12 cellular contexts compared by ENCODE assay signal in the genomic region with DNA sequence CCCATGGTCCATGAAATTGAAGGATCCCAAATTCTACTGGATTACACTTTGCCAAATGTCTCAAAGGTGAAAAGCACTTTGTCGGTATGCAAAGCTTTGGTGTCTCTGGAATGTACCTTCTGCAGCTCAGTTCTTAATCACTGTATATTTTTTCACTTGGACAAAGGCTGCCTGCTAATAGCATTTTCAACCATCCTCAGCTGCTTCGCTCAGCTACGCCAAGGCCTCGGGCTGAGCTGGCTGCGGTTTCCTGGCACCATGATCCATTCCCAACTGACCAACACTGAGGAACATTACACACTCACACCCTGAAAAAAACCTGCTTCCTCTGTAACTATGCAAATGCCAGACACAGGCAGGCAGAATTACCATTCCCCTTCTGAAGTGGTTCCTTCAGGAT.
DNase-seq lines count a peak whose midpoint lies in the region; ATAC-seq and TF ChIP-seq lines count a peak whose summit lies in the region.
"Had no signal": no experiment of that assay in that cellular context is flagged by ENCODE, and none has a peak within 500 bp of the region (broad histone marks: within the 10 kb centered on the region; RNA-seq: fewer than 3 reads in every experiment).

No MANE protein-coding gene starts in this region.

- peak; percentile 47 for ATAC-seq in Right ventricle myocardium superior (ENCODE audit: poor library complexity)
- no peak for ATAC-seq in GM21619 (IDR thresholded peaks at IDR 0.05; ENCODE audit: unreplicated experiment)
- ATAC-seq in HG03159 (IDR thresholded peaks at IDR 0.05; ENCODE audit: unreplicated experiment): no peak
- ATAC-seq in GM18520 (IDR thresholded peaks at IDR 0.05; ENCODE audit: unreplicated experiment): no peak

- in situ Hi-C loops in mammary epithelial cell (cut with MboI; ENCODE audit: low sequenced_read_pairs in 2 of 2): no loop called here

- no peaks in the 10 kb centered on the region for H4K20me1 ChIP-seq in mammary epithelial cell (ENCODE audit: insufficient read depth, low read length)

- H3K4me1 ChIP-seq in mammary epithelial cell (ENCODE audit: insufficient read depth, low read length) (peaks cover 36% of the 10 kb centered on the region), tibial artery (peaks cover 0 to 40% (median 34%) of the 10 kb centered on the region in 4 donors)

- H3K79me2 ChIP-seq in mammary epithelial cell (ENCODE audit: insufficient read depth, low read length): no peaks in the 10 kb centered on the region

- 0% methylated on average over 5 of the region's 5 CpGs for WGBS in mammary epithelial cell (ENCODE audit: low coverage, missing lambda C conversion rate)

- no peak overlapping the region for H3K4me3 ChIP-seq in mammary epithelial cell (replicated peaks in 1 of 3; ENCODE audit: insufficient read depth in 1 of 3, low read depth in 2 of 3, low read length in 3 of 3)
- H3K4me3 ChIP-seq in tibial artery: no peak overlapping the region

- intact Hi-C loops in Right ventricle myocardium superior (cut with DNase I) (no loop called here), cardiac septum (cut with DNase I) (no loop called here), mammary epithelial cell (cut with micrococcal nuclease) (loop anchor here (2.0 kb wide), 2 partner anchors 50 to 106 kb away; no protein-coding TSS in a partner anchor), tibial artery (cut with DNase I; ENCODE audit: low total_unique reads) (no loop called here)

- H2AFZ ChIP-seq in mammary epithelial cell (ENCODE audit: low read depth, low read length): peak overlapping the region; percentile 56

- H3K27me3 ChIP-seq in mammary epithelial cell (ENCODE audit: insufficient read depth, low read length) (no peaks in the 10 kb centered on the region), tibial artery (no peaks in the 10 kb centered on the region)

- BruUV-seq in mammary epithelial cell (replicated peaks; lab: Mats Ljungman, UMichigan): TSS peak; percentile 33

- H3K36me3 ChIP-seq in mammary epithelial cell (ENCODE audit: insufficient read depth, low read length) (no peaks in the 10 kb centered on the region), tibial artery (no peaks in the 10 kb centered on the region)

- dilution Hi-C loops in mammary epithelial cell (cut with HindIII; ENCODE audit: low sequenced_read_pairs): loop anchor here (5.0 kb wide), 1 partner anchor 39 kb away; no protein-coding TSS in a partner anchor

- no peak for TF ChIP-seq CTCF in mammary epithelial cell (conservative IDR thresholded peaks at IDR 0.05 in 1 of 2, IDR thresholded peaks at IDR 0.05 in 1 of 2; ENCODE audit: extremely low read depth in 1 of 2, insufficient read depth in 1 of 2, low read depth in 1 of 2, low read length in 2 of 2)
- TF ChIP-seq CTCF in tibial artery (IDR thresholded peaks at IDR 0.05): no peak

- H3K9ac ChIP-seq in mammary epithelial cell (ENCODE audit: insufficient read depth, low read length): peak overlapping the region; percentile 51

- H3K27ac ChIP-seq in mammary epithelial cell (ENCODE audit: insufficient read depth, low read depth, low read length): peak overlapping the region; percentile 85
- peak overlapping the region; percentile 46 to 58 for H3K27ac ChIP-seq in tibial artery

- CTCF ChIA-PET in mammary epithelial cell (lab: Charles Lee; ENCODE audit: low non-redundant PET): no interaction called here

- H3K9me3 ChIP-seq in mammary epithelial cell (replicated peaks; ENCODE audit: insufficient read depth, low read length) (no peaks in the 10 kb centered on the region), tibial artery (no peaks in the 10 kb centered on the region)

- peak overlapping the region; percentile 63 for H3K4me2 ChIP-seq in mammary epithelial cell (ENCODE audit: insufficient read depth, low read depth, low read length)

- DNase-seq in Right ventricle myocardium superior: no peak
- no peak for DNase-seq in cardiac septum (ENCODE audit: low spot score)
- DNase-seq in mammary epithelial cell: peak; percentile 88
- DNase-seq in iris pigment epithelial cell (ENCODE audit: low read depth): peak; percentile 74
- peak in 1 of 2 donors; percentile 49 for DNase-seq in tibial artery
- DNase-seq: 8988T; activated naive CD4-positive, alpha-beta T cell treated with anti-CD3 and anti-CD28 coated beads, Interleukin-2, amount 50 U/mL, for 16 hours; NCI-H1436 treated with DMSO at 0.1 percent for 48 hours; NK-92 treated with Interleukin-12 subunit alpha and Interleukin-12 subunit beta, amount 100 ng/mL, for 24 hours had no signal

Comparison
In these comparisons a context has a peak if more than half of its experiments do, and no peak if none do; other contexts are left out.
1. DNase-seq: peak in mammary epithelial cell (single experiment) and iris pigment epithelial cell (single experiment); none in Right ventricle myocardium superior (single experiment) and cardiac septum (single experiment).